Comparison of ENCODE assay signal across 19 cellular contexts in genomic region chr2:236360486-236360885, GRCh38.
"Had no signal": no experiment of that assay in that cellular context is flagged by ENCODE, and none has a peak within 500 bp of the region (broad histone marks: within the 10 kb centered on the region; RNA-seq: fewer than 3 reads in every experiment).

No MANE protein-coding gene starts in this region.

- H3K27ac ChIP-seq: esophagus squamous epithelium, heart left ventricle, neutrophil, right atrium auricular region, skin epidermis had no signal

- H3K9me3 ChIP-seq: esophagus squamous epithelium, heart left ventricle, mucosa of descending colon, neutrophil, right atrium auricular region had no signal

- H3K36me3 ChIP-seq: esophagus squamous epithelium, heart left ventricle, neutrophil, right atrium auricular region had no signal

- H3K27me3 ChIP-seq: dorsolateral prefrontal cortex, heart left ventricle, right atrium auricular region had no signal

- ATAC-seq: activated T-cell treated with anti-CD3 and anti-CD28 coated beads, Interleukin-2, amount 50 U/mL, for 72 hours; heart left ventricle; left lobe of liver; mucosa of descending colon; naive thymus-derived CD8-positive, alpha-beta T cell; stimulated activated naive B cell treated with anti-CD40 and anti-IgM and Interleukin-4, amounts not matched to agents 10 μg/mL and 1 μg/mL and 100 μg/mL, for 72 hours; T-helper 17 cell; WTC11 had no signal

- DNase-seq: activated CD4-positive, alpha-beta T cell treated with anti-CD3 and anti-CD28 coated beads for 4 hours; activated CD8-positive, alpha-beta memory T cell treated with anti-CD3 and anti-CD28 coated beads, Interleukin-2, amount 50 U/mL, for 48 hours; activated gamma-delta T cell; activated T-cell treated with anti-CD3 and anti-CD28 coated beads, Interleukin-2, amount 50 U/mL, for 72 hours; dorsolateral prefrontal cortex; esophagus squamous epithelium; foreskin melanocyte; heart left ventricle; mucosa of descending colon; naive thymus-derived CD8-positive, alpha-beta T cell; stimulated activated CD4-positive, alpha-beta T cell treated with anti-CD3 and anti-CD28 coated beads, Interleukin-15, amount 100 ng/mL, for 24 hours; stimulated activated CD4-positive, alpha-beta T cell treated with anti-CD3 and anti-CD28 coated beads, Interleukin-4, amount 100 ng/mL, for 1 hour; stimulated activated naive B cell treated with anti-CD40 and anti-IgM and Interleukin-4, amounts not matched to agents 10 μg/mL and 1 μg/mL and 100 μg/mL, for 72 hours; T-helper 17 cell had no signal

- H3K4me1 ChIP-seq: esophagus squamous epithelium, right atrium auricular region had no signal

- H3K4me3 ChIP-seq: dorsolateral prefrontal cortex, esophagus squamous epithelium, heart left ventricle, mucosa of descending colon, right atrium auricular region, skin epidermis had no signal
